In the genomic region with DNA sequence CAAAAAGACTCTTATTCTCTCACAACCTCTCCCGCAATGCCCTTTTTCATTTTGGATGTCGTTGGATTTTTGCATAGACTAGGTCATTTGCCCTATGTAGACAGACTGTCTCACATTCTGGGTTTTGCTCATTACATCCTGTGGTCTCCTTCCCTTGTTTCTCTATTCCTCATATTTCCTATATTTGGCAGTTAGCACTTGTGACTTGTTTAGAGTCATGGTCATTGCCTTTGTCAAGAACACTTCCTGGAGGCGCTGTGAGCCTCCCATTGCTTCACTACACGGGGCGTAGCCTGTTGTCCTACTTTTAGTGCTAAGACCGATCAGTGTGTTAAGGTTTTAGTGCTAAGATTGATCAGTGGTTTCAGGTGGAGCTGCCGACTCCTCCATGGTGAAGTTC, we compare ENCODE assay signal across 1 cellular context.
TF ChIP-seq lines count a peak whose summit lies in the region.

No MANE protein-coding gene starts in this region.

TF ChIP-seq in K562, 482 proteins besides CTCF, POLR2A, EP300 and RAD21:
- TF ChIP-seq MAFK (IDR thresholded peaks at IDR 0.05; ENCODE audit: low read length) = no peak
- TF ChIP-seq EHMT2 (IDR thresholded peaks at IDR 0.05) = 0 out of 2 replicates have a peak, but pooled peaks have one; percentile 21
